Comparison of ENCODE assay signal across 10 cellular contexts in genomic region chr2:173286153-173286809, GRCh38.
DNase-seq lines count a peak whose midpoint lies in the region; ATAC-seq and TF ChIP-seq lines count a peak whose summit lies in the region.
"Had no signal": no experiment of that assay in that cellular context is flagged by ENCODE, and none has a peak within 500 bp of the region (broad histone marks: within the 10 kb centered on the region; RNA-seq: fewer than 3 reads in every experiment).

No MANE protein-coding gene starts in this region.

- no peaks in the 10 kb centered on the region for H4K20me1 ChIP-seq in SK-N-SH (ENCODE audit: insufficient read depth)

- no peaks in the 10 kb centered on the region for H3K27me3 ChIP-seq in SK-N-SH (ENCODE audit: insufficient read depth)
- no peaks in the 10 kb centered on the region for H3K27me3 ChIP-seq in tibial nerve

- H3K4me1 ChIP-seq in SK-N-SH (ENCODE audit: control insufficient read depth in 1 of 2, insufficient read depth in 2 of 2, low read depth in 1 of 2, low read length in 1 of 2), result no peaks in the 10 kb centered on the region
- H3K4me1 ChIP-seq in tibial nerve, result no peaks in the 10 kb centered on the region

- TF ChIP-seq RAD21 in SK-N-SH (IDR thresholded peaks at IDR 0.05; ENCODE audit: low read length), result no peak

- H3K4me2 ChIP-seq in SK-N-SH, result no peak overlapping the region

- 50% methylated on average over 7 of the region's 7 CpGs for WGBS in SK-N-SH (ENCODE audit: low lambda C conversion rate)
- 83 to 86% methylated on average over 7 of the region's 7 CpGs for WGBS in tibial nerve, 2 donors

- no peaks in the 10 kb centered on the region for H3K36me3 Mint-ChIP-seq in activated CD8-positive, alpha-beta memory T cell treated with anti-CD3 and anti-CD28 coated beads, Interleukin-2, amount 10 ng/mL, durations not matched to agents 7 days and 5 days
- H3K36me3 Mint-ChIP-seq in progenitor cell of endocrine pancreas (ENCODE audit: insufficient read depth), result peaks cover 2% of the 10 kb centered on the region

- no peak overlapping the region for H3K27ac ChIP-seq in SK-N-SH (ENCODE audit: low read depth in 2 of 2, low read length in 1 of 2)
- no peak overlapping the region for H3K27ac ChIP-seq in tibial nerve
- H3K27ac ChIP-seq: thoracic aorta had no signal

- H3K4me3 ChIP-seq in SK-N-SH (ENCODE audit: low read depth in 2 of 2, low read length in 1 of 2), result no peak overlapping the region
- H3K4me3 ChIP-seq in tibial nerve, result no peak overlapping the region
- H3K4me3 ChIP-seq: thoracic aorta had no signal

- H3K9me2 ChIP-seq in SK-N-SH, result no peaks in the 10 kb centered on the region

- H3K4me3 Mint-ChIP-seq in activated CD8-positive, alpha-beta memory T cell treated with anti-CD3 and anti-CD28 coated beads, Interleukin-2, amount 10 ng/mL, durations not matched to agents 7 days and 5 days, result no peak overlapping the region
- H3K4me3 Mint-ChIP-seq in progenitor cell of endocrine pancreas (ENCODE audit: low read depth), result no peak overlapping the region

- no peaks in the 10 kb centered on the region for H3K79me2 ChIP-seq in SK-N-SH (ENCODE audit: insufficient read depth)

- DNase-seq in activated CD8-positive, alpha-beta memory T cell treated with anti-CD3 and anti-CD28 coated beads, Interleukin-2, amount 10 ng/mL, durations not matched to agents 7 days and 5 days, result no peak
- no peak for DNase-seq in activated CD8-positive, alpha-beta memory T cell treated with anti-CD3 and anti-CD28 coated beads, Interleukin-2, amount 50 U/mL, for 48 hours
- peak; percentile 9 for DNase-seq in NCI-H69 (lab: John Stamatoyannopoulos, UW)
- no peak for DNase-seq in progenitor cell of endocrine pancreas (ENCODE audit: low spot score, unreplicated experiment)
- no peak for DNase-seq in SK-N-SH
- no peak for DNase-seq in NCI-H345 treated with DMSO at 0.1 percent for 48 hours (lab: John Stamatoyannopoulos, UW; ENCODE audit: unreplicated experiment)
- no peak for DNase-seq in tibial nerve (ENCODE audit: low spot score in 2 of 2)

- CTCF ChIA-PET in activated CD8-positive, alpha-beta memory T cell treated with anti-CD3 and anti-CD28 coated beads, Interleukin-2, amount 10 ng/mL, durations not matched to agents 7 days and 5 days (lab: Charles Lee), result interaction anchor here (0.8 kb wide), 1 partner anchor 37 kb away, joined by 3 read pairs; no protein-coding TSS in a partner anchor
- CTCF ChIA-PET in SK-N-SH (lab: Yijun Ruan, JAX), result no interaction called here

- no peaks in the 10 kb centered on the region for H3F3A ChIP-seq in SK-N-SH (replicated peaks; ENCODE audit: insufficient read depth)

- no peak overlapping the region for H3K27ac Mint-ChIP-seq in activated CD8-positive, alpha-beta memory T cell treated with anti-CD3 and anti-CD28 coated beads, Interleukin-2, amount 10 ng/mL, durations not matched to agents 7 days and 5 days
- peak overlapping the region; percentile 29 for H3K27ac Mint-ChIP-seq in progenitor cell of endocrine pancreas

- H3K36me3 ChIP-seq in SK-N-SH (replicated peaks in 1 of 2; ENCODE audit: control insufficient read depth in 1 of 2, insufficient read depth in 2 of 2, low read length in 1 of 2) (no peaks in the 10 kb centered on the region), tibial nerve (no peaks in the 10 kb centered on the region)
- H3K36me3 ChIP-seq: thoracic aorta had no signal

- H3K9me3 ChIP-seq in SK-N-SH (no peaks in the 10 kb centered on the region), tibial nerve (peaks cover 0 to 9% (median 0%) of the 10 kb centered on the region in 4 donors)
- H3K9me3 ChIP-seq: thoracic aorta had no signal

- TF ChIP-seq CTCF in progenitor cell of endocrine pancreas (IDR thresholded peaks at IDR 0.05; ENCODE audit: unreplicated experiment) (no peak), SK-N-SH (IDR thresholded peaks at IDR 0.05) (no peak), tibial nerve (IDR thresholded peaks at IDR 0.05) (no peak)

- no peak for TF ChIP-seq EP300 in SK-N-SH (IDR thresholded peaks at IDR 0.05; ENCODE audit: borderline replicate concordance in 1 of 2, low read depth in 1 of 2, low read length in 1 of 2)
- TF ChIP-seq EP300 in tibial nerve (IDR thresholded peaks at IDR 0.05), result no peak

- POLR2A ChIA-PET in SK-N-SH (lab: Yijun Ruan, JAX), result no interaction called here

- TF ChIP-seq POLR2A in tibial nerve (IDR thresholded peaks at IDR 0.05), result no peak

- H3K9ac ChIP-seq in SK-N-SH, result no peak overlapping the region

- no peaks in the 10 kb centered on the region for H3K27me3 Mint-ChIP-seq in activated CD8-positive, alpha-beta memory T cell treated with anti-CD3 and anti-CD28 coated beads, Interleukin-2, amount 10 ng/mL, durations not matched to agents 7 days and 5 days
- H3K27me3 Mint-ChIP-seq in progenitor cell of endocrine pancreas, result no peaks in the 10 kb centered on the region

- H3K9me3 Mint-ChIP-seq in activated CD8-positive, alpha-beta memory T cell treated with anti-CD3 and anti-CD28 coated beads, Interleukin-2, amount 10 ng/mL, durations not matched to agents 7 days and 5 days (ENCODE audit: low read depth), result no peaks in the 10 kb centered on the region
- H3K9me3 Mint-ChIP-seq in progenitor cell of endocrine pancreas (ENCODE audit: low read depth), result peaks cover 3% of the 10 kb centered on the region

- no peak overlapping the region for H2AFZ ChIP-seq in SK-N-SH (ENCODE audit: low read depth)

- peak; percentile 36 for ATAC-seq in activated CD8-positive, alpha-beta memory T cell treated with anti-CD3 and anti-CD28 coated beads, Interleukin-2, amount 10 ng/mL, durations not matched to agents 7 days and 5 days
- ATAC-seq in HG02571 (IDR thresholded peaks at IDR 0.05; ENCODE audit: unreplicated experiment), result peak; percentile 87
- ATAC-seq: SK-N-SH treated with all-trans-retinoic acid at 6 μM for 48 hours had no signal

- H3K4me1 Mint-ChIP-seq in activated CD8-positive, alpha-beta memory T cell treated with anti-CD3 and anti-CD28 coated beads, Interleukin-2, amount 10 ng/mL, durations not matched to agents 7 days and 5 days, result peaks cover 13% of the 10 kb centered on the region
- H3K4me1 Mint-ChIP-seq in progenitor cell of endocrine pancreas (ENCODE audit: low read depth), result peaks cover 2% of the 10 kb centered on the region

TF ChIP-seq in SK-N-SH, 30 proteins besides CTCF, POLR2A, EP300 and RAD21:
- TF ChIP-seq TCF12 (IDR thresholded peaks at IDR 0.05), result no peak
- no peak for TF ChIP-seq NFIC (IDR thresholded peaks at IDR 0.05; ENCODE audit: borderline replicate concordance)
- no peak for TF ChIP-seq MAX (IDR thresholded peaks at IDR 0.05; ENCODE audit: low read depth)
- no peak for TF ChIP-seq USF1 (IDR thresholded peaks at IDR 0.05; ENCODE audit: borderline replicate concordance, low read depth)
- no peak for TF ChIP-seq ZBTB33 (IDR thresholded peaks at IDR 0.05; ENCODE audit: borderline replicate concordance, low read depth)
- no peak for TF ChIP-seq PBX3 (IDR thresholded peaks at IDR 0.05)
- TF ChIP-seq FOXJ3 (CRISPR knock-in tag; IDR thresholded peaks at IDR 0.05), result no peak
- no peak for TF ChIP-seq TAF1 (IDR thresholded peaks at IDR 0.05; ENCODE audit: borderline replicate concordance, low read depth, low read length)
- TF ChIP-seq RXRA (IDR thresholded peaks at IDR 0.05; ENCODE audit: borderline replicate concordance, low read depth), result no peak
- TF ChIP-seq RFX5 (IDR thresholded peaks at IDR 0.05; ENCODE audit: low read length), result no peak
- no peak for TF ChIP-seq NRF1 (IDR thresholded peaks at IDR 0.05; ENCODE audit: low read depth, low read length)
- TF ChIP-seq TEAD4 (IDR thresholded peaks at IDR 0.05; ENCODE audit: borderline replicate concordance, insufficient read depth), result no peak
- TF ChIP-seq ELF1 (IDR thresholded peaks at IDR 0.05), result no peak
- no peak for TF ChIP-seq MEF2A (IDR thresholded peaks at IDR 0.05; ENCODE audit: borderline replicate concordance, low read depth)
- TF ChIP-seq FOXM1 (IDR thresholded peaks at IDR 0.05; ENCODE audit: low read depth), result no peak
- TF ChIP-seq POLR2AphosphoS5 (IDR thresholded peaks at IDR 0.05; ENCODE audit: low read depth, low read length), result no peak
- no peak for TF ChIP-seq CHD2 (IDR thresholded peaks at IDR 0.05; ENCODE audit: low read length, partially characterized antibody)
- TF ChIP-seq SMC3 (IDR thresholded peaks at IDR 0.05; ENCODE audit: low read depth, low read length), result no peak
- no peak for TF ChIP-seq JUND (IDR thresholded peaks at IDR 0.05)
